Comparison of ENCODE assay signal across 8 cellular contexts in genomic region chr10:3066317-3066931, GRCh38. TPM values are rescaled to one million over a fixed set of nuclear protein-coding genes. Genes with fewer than 3 reads are reported as not detected.
A peak's percentile ranks its signal among the peaks of the same experiment; 100 is the strongest.
DNase-seq lines count a peak whose midpoint lies in the region; ATAC-seq and FAIRE-seq lines count a peak whose summit lies in the region.

No MANE protein-coding gene starts in this region.

- H3K4me1 Mint-ChIP-seq in activated CD4-positive, alpha-beta memory T cell treated with anti-CD3 and anti-CD28 coated beads for 36 hours (ENCODE audit: low read depth) = peaks cover 23% of the 10 kb centered on the region

- H3K4me2 ChIP-seq in skeletal muscle satellite cell (ENCODE audit: low read length) = peak overlapping the region; percentile 80

- POLR2A ChIA-PET in activated CD4-positive, alpha-beta memory T cell treated with anti-CD3 and anti-CD28 coated beads for 36 hours (lab: Charles Lee) = no interaction called here

- no peaks in the 10 kb centered on the region for H3K9me3 Mint-ChIP-seq in activated CD4-positive, alpha-beta memory T cell treated with anti-CD3 and anti-CD28 coated beads for 36 hours

- H3K27me3 ChIP-seq in HAP-1 (ENCODE audit: low read depth) (no peaks in the 10 kb centered on the region), skeletal muscle satellite cell (ENCODE audit: control insufficient read depth, insufficient read depth, low read length) (peaks cover 7% of the 10 kb centered on the region)

- intact Hi-C loops in activated CD4-positive, alpha-beta memory T cell treated with anti-CD3 and anti-CD28 coated beads for 36 hours (cut with micrococcal nuclease) = loop anchor here (10.0 kb wide), 1 partner anchor 122 kb away; no protein-coding TSS in a partner anchor
- intact Hi-C loops in left ventricle myocardium superior (cut with micrococcal nuclease) = no loop called here

- FAIRE-seq in GM19239 (lab: Jason Lieb, UNC) = no peak

- no peaks in the 10 kb centered on the region for H3K9me3 ChIP-seq in HAP-1
- H3K9me3 ChIP-seq in skeletal muscle satellite cell (replicated peaks; ENCODE audit: low read length) = no peaks in the 10 kb centered on the region

- no peak overlapping the region for H3K27ac Mint-ChIP-seq in activated CD4-positive, alpha-beta memory T cell treated with anti-CD3 and anti-CD28 coated beads for 36 hours

- H3K4me1 ChIP-seq in HAP-1 (peaks cover 9% of the 10 kb centered on the region), skeletal muscle satellite cell (ENCODE audit: control insufficient read depth, insufficient read depth, low read length) (peaks cover 18% of the 10 kb centered on the region)

- H3K4me3 ChIP-seq in HAP-1 (peak overlapping the region; percentile 93), skeletal muscle satellite cell (ENCODE audit: low read length) (peak overlapping the region; percentile 99)

- H3K36me3 ChIP-seq in HAP-1 (replicated peaks) (peaks cover 14% of the 10 kb centered on the region), skeletal muscle satellite cell (ENCODE audit: insufficient read depth, low read length) (peaks cover 23% of the 10 kb centered on the region)

- no peak overlapping the region for H3K9ac ChIP-seq in skeletal muscle satellite cell (ENCODE audit: low read depth, low read length)

- DNase-seq in HAP-1 (ENCODE audit: low spot score in 2 of 2) = peak in 1 of 2 experiments; percentile 28
- no peak for DNase-seq in activated CD4-positive, alpha-beta memory T cell treated with anti-CD3 and anti-CD28 coated beads for 36 hours
- peak; percentile 59 for DNase-seq in left ventricle myocardium superior
- no peak for DNase-seq in cerebellar cortex (ENCODE audit: low spot score)
- no peak for DNase-seq in kidney glomerular epithelial cell (lab: John Stamatoyannopoulos, UW)
- DNase-seq in GM19239 (ENCODE audit: insufficient read length, low spot score) = no peak
- no peak for DNase-seq in DMS153 (lab: John Stamatoyannopoulos, UW)

- in situ Hi-C loops in HAP-1 (cut with MboI; ENCODE audit: low sequenced_read_pairs) = no loop called here

- peak; percentile 53 for ATAC-seq in left ventricle myocardium superior

- H3K36me3 Mint-ChIP-seq in activated CD4-positive, alpha-beta memory T cell treated with anti-CD3 and anti-CD28 coated beads for 36 hours = peaks cover 21% of the 10 kb centered on the region

- peaks cover 6% of the 10 kb centered on the region for H3K27me3 Mint-ChIP-seq in activated CD4-positive, alpha-beta memory T cell treated with anti-CD3 and anti-CD28 coated beads for 36 hours

- H3K4me3 Mint-ChIP-seq in activated CD4-positive, alpha-beta memory T cell treated with anti-CD3 and anti-CD28 coated beads for 36 hours = peak overlapping the region; percentile 16

- CTCF ChIA-PET in activated CD4-positive, alpha-beta memory T cell treated with anti-CD3 and anti-CD28 coated beads for 36 hours (lab: Charles Lee) = no interaction called here

RNA-seq across cellular contexts. Expression of gene PFKP, which starts 0.9 kb away (rescaled TPM):
- total RNA-seq in activated CD4-positive, alpha-beta memory T cell treated with anti-CD3 and anti-CD28 coated beads for 36 hours = 100 to 1,000 TPM; 175 to 176 TPM
- 178 TPM for total RNA-seq in left ventricle myocardium superior
- total RNA-seq in skeletal muscle satellite cell (2012; rRNA removed) = 265 and 306 TPM in 2 replicates
